Comparison of ENCODE assay signal across 9 cellular contexts in genomic region chrX:118973389-118974087, GRCh38. TPM values are rescaled to one million over a fixed set of nuclear protein-coding genes. Genes with fewer than 3 reads are reported as not detected.
DNase-seq lines count a peak whose midpoint lies in the region; ATAC-seq and TF ChIP-seq lines count a peak whose summit lies in the region.
"Had no signal": no experiment of that assay in that cellular context is flagged by ENCODE, and none has a peak within 500 bp of the region (broad histone marks: within the 10 kb centered on the region; RNA-seq: fewer than 3 reads in every experiment).

No MANE protein-coding gene starts in this region.

- no peak overlapping the region for H3K27ac ChIP-seq in right lobe of liver
- H3K27ac ChIP-seq in thoracic aorta, result peak overlapping the region in 1 of 2 donors; percentile 78

- peaks cover 2 to 5% of the 10 kb centered on the region in 2 donors for H3K36me3 Mint-ChIP-seq in activated T-cell treated with anti-CD3 and anti-CD28 coated beads, Interleukin-2, amount 50 U/mL, for 72 hours (ENCODE audit: insufficient read depth in 2 of 2)

- no peaks in the 10 kb centered on the region for H3K9me3 Mint-ChIP-seq in activated T-cell treated with anti-CD3 and anti-CD28 coated beads, Interleukin-2, amount 50 U/mL, for 72 hours

- TF ChIP-seq CTCF in right lobe of liver (IDR thresholded peaks at IDR 0.05), result no peak
- no peak for TF ChIP-seq CTCF in thoracic aorta (IDR thresholded peaks at IDR 0.05)

- H3K27me3 Mint-ChIP-seq in activated T-cell treated with anti-CD3 and anti-CD28 coated beads, Interleukin-2, amount 50 U/mL, for 72 hours (ENCODE audit: low read depth), result peaks cover 66% of the 10 kb centered on the region

- ATAC-seq in activated T-cell treated with anti-CD3 and anti-CD28 coated beads, Interleukin-2, amount 50 U/mL, for 72 hours (replicated peaks in 1 of 2), result no peak
- no peak for ATAC-seq in right lobe of liver
- no peak for ATAC-seq in thoracic aorta (ENCODE audit: insufficient number of reproducible peaks, low FRiP score, low read depth)
- no peak for ATAC-seq in GM21529 (IDR thresholded peaks at IDR 0.05; ENCODE audit: unreplicated experiment)
- ATAC-seq in HG03045 (IDR thresholded peaks at IDR 0.05; ENCODE audit: unreplicated experiment), result no peak

- H3K4me1 Mint-ChIP-seq in activated T-cell treated with anti-CD3 and anti-CD28 coated beads, Interleukin-2, amount 50 U/mL, for 72 hours (ENCODE audit: low read depth), result peaks cover 15% of the 10 kb centered on the region

- H3K4me1 ChIP-seq in right lobe of liver (peaks cover 0 to 6% (median 0%) of the 10 kb centered on the region in 4 donors), thoracic aorta (ENCODE audit: control insufficient read depth in 1 of 2, low read depth in 2 of 2) (peaks cover 0 to 4% of the 10 kb centered on the region in 2 donors)

- no peaks in the 10 kb centered on the region for H3K9me3 ChIP-seq in right lobe of liver
- no peaks in the 10 kb centered on the region for H3K9me3 ChIP-seq in thoracic aorta

- H3K27me3 ChIP-seq in right lobe of liver, result no peaks in the 10 kb centered on the region
- no peaks in the 10 kb centered on the region for H3K27me3 ChIP-seq in thoracic aorta (replicated peaks; ENCODE audit: insufficient read depth)

- H3K27ac Mint-ChIP-seq in activated T-cell treated with anti-CD3 and anti-CD28 coated beads, Interleukin-2, amount 50 U/mL, for 72 hours, result no peak overlapping the region

- peak; percentile 31 for DNase-seq in DMS 273 (lab: John Stamatoyannopoulos, UW; ENCODE audit: unreplicated experiment)
- no peak for DNase-seq in DMS 273 treated with DMSO at 0.1 percent for 48 hours (lab: John Stamatoyannopoulos, UW)
- DNase-seq in activated T-cell treated with anti-CD3 and anti-CD28 coated beads, Interleukin-2, amount 50 U/mL, for 72 hours, result peak in 1 of 2 donors; percentile 2
- peak; percentile 24 to 51 (median 43) for DNase-seq in right lobe of liver
- DNase-seq in thoracic aorta (ENCODE audit: low spot score), result no peak
- DNase-seq in DMS153 treated with DMSO at 0.1 percent for 48 hours (lab: John Stamatoyannopoulos, UW; ENCODE audit: unreplicated experiment), result no peak
- DNase-seq: HCEC 1CT had no signal

- peak overlapping the region; percentile 80 to 91 for H3K4me3 Mint-ChIP-seq in activated T-cell treated with anti-CD3 and anti-CD28 coated beads, Interleukin-2, amount 50 U/mL, for 72 hours

- H3K4me3 ChIP-seq in right lobe of liver (peak overlapping the region in 2 of 3 donors; percentile 62 to 64), thoracic aorta (peak overlapping the region; percentile 84)

- intact Hi-C loops in right lobe of liver (cut with DNase I), result loop anchor here in 1 of 2 donors (10.0 kb wide), 1 partner anchor 129 kb away; no protein-coding TSS in a partner anchor

- 33% methylated on average over 3 of the region's 43 CpGs for WGBS in right lobe of liver (ENCODE audit: insufficient coverage, low coverage, low lambda C conversion rate, missing lambda C conversion rate)

- no peak for TF ChIP-seq POLR2A in right lobe of liver (IDR thresholded peaks at IDR 0.05)

- H3K36me3 ChIP-seq in right lobe of liver, result no peaks in the 10 kb centered on the region
- H3K36me3 ChIP-seq in thoracic aorta, result no peaks in the 10 kb centered on the region

RNA-seq across cellular contexts. Expression of gene LONRF3, which starts 0.9 kb away (rescaled TPM):
- 1 to 10 TPM; 1.6 to 3.3 TPM for total RNA-seq in activated T-cell treated with anti-CD3 and anti-CD28 coated beads, Interleukin-2, amount 50 U/mL, for 72 hours
- total RNA-seq in right lobe of liver (10 to 100 TPM in 3 of 6 experiments, 1 to 10 TPM in 3; 6.2 to 13.5 (median 9.4) TPM), thoracic aorta (10 to 100 TPM in 1 of 2 donors, 1 to 10 TPM in 1; 8.5 to 24.6 TPM)

Comparison
In these comparisons a context has a peak if more than half of its experiments do, and no peak if none do; other contexts are left out.
1. DNase-seq: peak in DMS 273 (single experiment) and right lobe of liver (3 of 3); none in DMS 273 treated with DMSO at 0.1 percent for 48 hours (single experiment), thoracic aorta (single experiment) and DMS153 treated with DMSO at 0.1 percent for 48 hours (single experiment).